8 cellular contexts compared by ENCODE assay signal in the genomic region with DNA sequence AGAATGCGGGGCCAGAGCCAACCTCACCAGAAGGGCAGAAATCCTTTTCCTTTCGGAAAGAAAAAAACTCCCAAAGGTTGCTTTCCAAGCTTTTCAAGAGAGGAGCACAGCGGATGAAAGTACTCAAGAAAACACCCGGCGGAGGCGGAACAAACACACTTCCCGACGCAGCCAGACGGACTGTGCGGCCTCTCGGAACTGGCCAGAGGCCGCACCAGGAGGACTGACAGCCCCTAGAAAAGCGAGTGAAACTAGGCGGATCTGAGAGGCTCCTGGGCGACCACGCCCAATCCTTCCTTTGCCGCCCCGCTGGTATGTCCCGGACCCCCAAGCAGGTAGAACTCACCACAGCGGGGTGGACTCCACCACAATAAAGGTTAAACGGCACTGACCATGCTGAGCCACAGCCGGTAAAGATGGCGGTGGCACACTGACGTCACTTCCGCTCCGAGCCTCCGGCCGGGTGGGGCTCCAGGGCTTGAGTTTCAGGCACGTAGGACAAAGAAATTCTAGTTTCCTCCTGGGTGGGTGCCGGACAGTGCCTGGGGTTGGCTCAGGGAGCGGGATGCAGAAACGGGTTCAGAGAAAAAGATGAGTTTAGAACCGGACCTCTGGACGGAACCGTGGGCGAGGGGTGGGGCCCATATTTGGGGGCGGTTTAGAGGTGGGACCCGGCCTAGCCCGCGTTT. TPM values are rescaled to one million over a fixed set of nuclear protein-coding genes. Genes with fewer than 3 reads are reported as not detected.
A peak's percentile ranks its signal among the peaks of the same experiment; 100 is the strongest.
DNase-seq lines count a peak whose midpoint lies in the region; ATAC-seq lines count a peak whose summit lies in the region.

A gene (minus strand): TSS at position 432 of the 689 bp plus-strand sequence. CDS start 14,356 bp downstream, outside the sequence.

- peaks cover 15% of the 10 kb centered on the region for H3K36me3 ChIP-seq in CD4-positive, CD25-positive, alpha-beta regulatory T cell (ENCODE audit: control insufficient read depth, insufficient read depth, low read length)
- peaks cover 5 to 22% of the 10 kb centered on the region in 2 donors for H3K36me3 ChIP-seq in muscle layer of duodenum (ENCODE audit: control insufficient read depth in 1 of 2, insufficient read depth in 2 of 2, low read length in 2 of 2)

- H3K36me3 Mint-ChIP-seq in CD4-positive, CD25-positive, alpha-beta regulatory T cell = peaks cover 31% of the 10 kb centered on the region
- H3K36me3 Mint-ChIP-seq in activated T-cell treated with anti-CD3 and anti-CD28 coated beads, Interleukin-2, amount 50 U/mL, for 24 hours (ENCODE audit: low read depth) = peaks cover 54% of the 10 kb centered on the region

- H3K27me3 Mint-ChIP-seq in CD4-positive, CD25-positive, alpha-beta regulatory T cell = no peaks in the 10 kb centered on the region
- H3K27me3 Mint-ChIP-seq in activated T-cell treated with anti-CD3 and anti-CD28 coated beads, Interleukin-2, amount 50 U/mL, for 24 hours = no peaks in the 10 kb centered on the region

- peak; percentile 82 to 84 for ATAC-seq in CD4-positive, CD25-positive, alpha-beta regulatory T cell (ENCODE audit: low read depth in 2 of 2)
- ATAC-seq in GM19455 (IDR thresholded peaks at IDR 0.05; ENCODE audit: unreplicated experiment) (peak; percentile 87), esophagus mucosa (peak; percentile 92)

- peaks cover 3% of the 10 kb centered on the region for H3K4me1 ChIP-seq in CD4-positive, CD25-positive, alpha-beta regulatory T cell (ENCODE audit: control insufficient read depth, insufficient read depth, low read length, poor library complexity, severe bottlenecking)
- no peaks in the 10 kb centered on the region for H3K4me1 ChIP-seq in muscle layer of duodenum (ENCODE audit: control insufficient read depth in 1 of 2, insufficient read depth in 2 of 2, low read length in 2 of 2)

- peaks cover 4 to 41% (median 16%) of the 10 kb centered on the region in 7 donors for H3K9me3 Mint-ChIP-seq in CD4-positive, CD25-positive, alpha-beta regulatory T cell
- H3K9me3 Mint-ChIP-seq in activated T-cell treated with anti-CD3 and anti-CD28 coated beads, Interleukin-2, amount 50 U/mL, for 24 hours = peaks cover 33% of the 10 kb centered on the region

- H3K4me1 Mint-ChIP-seq in CD4-positive, CD25-positive, alpha-beta regulatory T cell = peaks cover 7 to 27% (median 14%) of the 10 kb centered on the region in 4 donors
- peaks cover 31% of the 10 kb centered on the region for H3K4me1 Mint-ChIP-seq in activated T-cell treated with anti-CD3 and anti-CD28 coated beads, Interleukin-2, amount 50 U/mL, for 24 hours (ENCODE audit: low read depth)

- peak within 1 kb of the TSS; percentile 96 to 98 (median 98) for H3K4me3 Mint-ChIP-seq in CD4-positive, CD25-positive, alpha-beta regulatory T cell
- peak within 1 kb of the TSS; percentile 93 for H3K4me3 Mint-ChIP-seq in activated T-cell treated with anti-CD3 and anti-CD28 coated beads, Interleukin-2, amount 50 U/mL, for 24 hours

- H3K9me3 ChIP-seq in CD4-positive, CD25-positive, alpha-beta regulatory T cell (ENCODE audit: control insufficient read depth in 2 of 2, low read length in 2 of 2) = peaks cover 18 to 47% of the 10 kb centered on the region in 2 experiments
- H3K9me3 ChIP-seq in muscle layer of duodenum (ENCODE audit: control insufficient read depth in 1 of 2, low read length in 2 of 2) = peaks cover 11% of the 10 kb centered on the region in 2 donors

- peak; percentile 66 to 87 (median 81) for DNase-seq in CD4-positive, CD25-positive, alpha-beta regulatory T cell
- DNase-seq in HUDEP-2 (lab: John Stamatoyannopoulos, UW; ENCODE audit: unreplicated experiment in 76 of 76) (peak; percentile 29 to 98 (median 81)), OCI-M1 (lab: John Stamatoyannopoulos, UW) (peak; percentile 97)
- peak; percentile 90 for DNase-seq in activated T-cell treated with anti-CD3 and anti-CD28 coated beads, Interleukin-2, amount 50 U/mL, for 24 hours
- DNase-seq in stimulated activated CD8-positive, alpha-beta memory T cell treated with anti-CD3 and anti-CD28 coated beads, Interleukin-7, amount 100 ng/mL, for 48 hours (ENCODE audit: extremely low read depth in 1 of 2, low read depth in 1 of 2) = peak; percentile 67 to 78

- peak within 1 kb of the TSS; percentile 81 for H3K27ac ChIP-seq in CD4-positive, CD25-positive, alpha-beta regulatory T cell (ENCODE audit: insufficient read depth, low read length, poor library complexity, severe bottlenecking)
- H3K27ac ChIP-seq in muscle layer of duodenum (ENCODE audit: low read length) = peak within 1 kb of the TSS; percentile 99

- no peaks in the 10 kb centered on the region for H3K27me3 ChIP-seq in CD4-positive, CD25-positive, alpha-beta regulatory T cell (ENCODE audit: control insufficient read depth, insufficient read depth, low read length)
- no peaks in the 10 kb centered on the region for H3K27me3 ChIP-seq in muscle layer of duodenum (ENCODE audit: low read depth, low read length)

- H3K27ac Mint-ChIP-seq in CD4-positive, CD25-positive, alpha-beta regulatory T cell = peak within 1 kb of the TSS; percentile 98 to 99 (median 99)
- peak within 1 kb of the TSS; percentile 99 for H3K27ac Mint-ChIP-seq in activated T-cell treated with anti-CD3 and anti-CD28 coated beads, Interleukin-2, amount 50 U/mL, for 24 hours

- peak within 1 kb of the TSS; percentile 88 for H3K4me3 ChIP-seq in CD4-positive, CD25-positive, alpha-beta regulatory T cell (ENCODE audit: low read depth, low read length)
- H3K4me3 ChIP-seq in muscle layer of duodenum (ENCODE audit: low read depth in 1 of 2, low read length in 2 of 2) = peak within 1 kb of the TSS; percentile 76 to 96

RNA-seq across cellular contexts. Expression of the gene that starts here (rescaled TPM):
- total RNA-seq in CD4-positive, CD25-positive, alpha-beta regulatory T cell = 13.5 TPM
- 1 to 10 TPM; 2.0 to 5.0 (median 3.3) TPM for polyA plus RNA-seq in CD4-positive, CD25-positive, alpha-beta regulatory T cell
- total RNA-seq in esophagus mucosa = 46.7 TPM

Comparison
In these comparisons a context has a peak if more than half of its experiments do, and no peak if none do; other contexts are left out.
1. Peak in every context shown above with its lines: DNase-seq, ATAC-seq, H3K4me3 ChIP-seq and H3K27ac ChIP-seq.